Comparison of ENCODE assay signal across 9 cellular contexts in the genomic region with DNA sequence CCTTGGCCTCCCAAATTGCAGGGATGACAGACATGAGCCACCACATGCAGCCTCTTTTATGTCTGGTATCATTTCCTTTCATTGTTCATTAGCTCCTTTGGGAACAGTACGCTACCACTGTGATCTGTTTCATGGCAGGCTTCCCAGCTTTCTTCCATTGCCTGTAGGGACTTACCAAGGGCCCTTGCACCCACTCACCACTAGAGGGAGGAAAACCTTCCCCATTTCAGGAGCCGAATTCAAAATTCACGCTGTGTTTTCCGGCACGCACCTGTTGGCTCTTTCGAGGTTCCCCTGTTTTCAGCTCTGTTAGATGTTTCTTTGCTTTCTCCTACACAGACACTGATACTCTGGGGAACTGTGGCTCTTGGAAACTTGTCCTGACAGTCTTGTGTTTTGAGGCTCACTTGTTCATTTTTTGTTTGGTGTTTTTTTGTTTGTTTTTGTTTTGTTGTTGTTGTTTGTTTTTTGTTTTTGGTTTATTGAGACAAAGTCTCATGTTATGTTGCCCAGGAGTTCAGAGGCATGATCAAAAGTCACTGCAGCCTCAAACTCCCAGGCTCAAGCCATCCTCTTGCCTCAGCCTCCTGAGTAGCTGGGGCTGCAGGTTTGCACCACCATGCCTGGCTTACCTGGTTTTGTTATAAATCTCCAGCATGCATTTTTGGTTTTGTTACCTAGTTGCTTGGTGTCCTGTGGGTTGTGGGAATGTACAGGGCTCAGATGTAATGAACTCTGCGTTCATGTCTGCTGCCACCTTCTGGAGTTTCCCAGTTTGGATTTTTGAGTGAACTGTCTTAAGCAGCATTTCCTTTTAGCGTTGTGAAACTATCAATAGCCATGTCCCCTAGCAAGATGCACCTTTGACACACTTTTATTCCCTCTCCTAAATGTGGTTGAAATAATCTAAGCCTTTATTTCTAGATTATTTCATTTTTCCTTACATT. TPM values are rescaled to one million over a fixed set of nuclear protein-coding genes. Genes with fewer than 3 reads are reported as not detected.
DNase-seq lines count a peak whose midpoint lies in the region; ATAC-seq and TF ChIP-seq lines count a peak whose summit lies in the region.
"Had no signal": no experiment of that assay in that cellular context is flagged by ENCODE, and none has a peak within 500 bp of the region (broad histone marks: within the 10 kb centered on the region; RNA-seq: fewer than 3 reads in every experiment).

No MANE protein-coding gene starts in this region.

- H3K27me3 ChIP-seq in endodermal cell (ENCODE audit: control insufficient read depth, insufficient read depth, low read length, poor library complexity, severe bottlenecking) (peaks cover 5% of the 10 kb centered on the region), mesendoderm (ENCODE audit: insufficient read depth, low read length, poor library complexity) (no peaks in the 10 kb centered on the region), transverse colon (no peaks in the 10 kb centered on the region)

- H4K8ac ChIP-seq in mesendoderm (ENCODE audit: low read depth, low read length) = no peak overlapping the region

- no peak for ATAC-seq in HG03139 (IDR thresholded peaks at IDR 0.05; ENCODE audit: unreplicated experiment)

- H3K4ac ChIP-seq in mesendoderm (ENCODE audit: low read depth, low read length) = no peak overlapping the region

- WGBS in endodermal cell (ENCODE audit: insufficient coverage in 1 of 2, insufficient read length in 1 of 2), 2 experiments = 28 to 46% methylated on average over 8 of the region's 8 CpGs
- WGBS in mesendoderm (ENCODE audit: extremely low coverage, insufficient coverage, low lambda C conversion rate) = no CpG with 5 or more reads among the region's 8 CpGs
- 0 to 3% methylated on average over 7 to 8 of the region's 8 CpGs for WGBS in transverse colon (ENCODE audit: low coverage in 1 of 2), 2 donors

- H3K79me1 ChIP-seq in mesendoderm (ENCODE audit: low read length) = no peaks in the 10 kb centered on the region

- no peak overlapping the region for H3K4me2 ChIP-seq in mesendoderm (ENCODE audit: low read length)

- H3K36me3 Mint-ChIP-seq in endodermal cell (ENCODE audit: low read depth) = no peaks in the 10 kb centered on the region

- H3K4me1 Mint-ChIP-seq in endodermal cell = peaks cover 10% of the 10 kb centered on the region

- H3K27ac ChIP-seq in endodermal cell (ENCODE audit: low read depth, low read length) = no peak overlapping the region
- H3K27ac ChIP-seq in mesendoderm (ENCODE audit: low read depth, low read length) = no peak overlapping the region
- H3K27ac ChIP-seq in transverse colon = no peak overlapping the region

- no peak overlapping the region for H3K27ac Mint-ChIP-seq in endodermal cell
- H3K27ac Mint-ChIP-seq: dendritic cell treated with granulocyte-macrophage colony-stimulating factor and Interleukin-4, amounts not matched to agents 40 ng/mL and 50 ng/mL, for 4 days had no signal

- DNase-seq in activated T-cell treated with anti-CD3 and anti-CD28 coated beads, Interleukin-2, amount 50 U/mL, for 48 hours = peak; percentile 29 to 42
- DNase-seq in activated T-cell treated with anti-CD3 and anti-CD28 coated beads, Interleukin-2, amount 50 U/mL, for 1 hour = no peak
- DNase-seq in NCI-H1092 treated with DMSO at 0.1 percent for 48 hours (lab: John Stamatoyannopoulos, UW) (peak; percentile 87), SKM-1 treated with dmso at 0.1 percent for 144 hours (lab: John Stamatoyannopoulos, UW; ENCODE audit: unreplicated experiment) (peak; percentile 44), endodermal cell (peak; percentile 84), mesendoderm (peak; percentile 69), transverse colon (peak; percentile 58)

- H3K4me3 Mint-ChIP-seq in endodermal cell = no peak overlapping the region
- H3K4me3 Mint-ChIP-seq: dendritic cell treated with granulocyte-macrophage colony-stimulating factor and Interleukin-4, amounts not matched to agents 40 ng/mL and 50 ng/mL, for 4 days had no signal

- H2BK120ac ChIP-seq in mesendoderm (ENCODE audit: low read depth, low read length) = no peak overlapping the region

- H3K36me3 ChIP-seq in endodermal cell (ENCODE audit: control insufficient read depth, insufficient read depth, low read length) = no peaks in the 10 kb centered on the region
- H3K36me3 ChIP-seq in mesendoderm (ENCODE audit: control insufficient read depth, insufficient read depth, low read length) = no peaks in the 10 kb centered on the region
- H3K36me3 ChIP-seq in transverse colon = no peaks in the 10 kb centered on the region

- no peaks in the 10 kb centered on the region for H3K9me3 Mint-ChIP-seq in endodermal cell
- H3K9me3 Mint-ChIP-seq: dendritic cell treated with granulocyte-macrophage colony-stimulating factor and Interleukin-4, amounts not matched to agents 40 ng/mL and 50 ng/mL, for 4 days had no signal

- H2AK5ac ChIP-seq in mesendoderm (ENCODE audit: low read length) = no peak overlapping the region

- in situ Hi-C loops in transverse colon (cut with MboI; ENCODE audit: low pct_ligation_motif_present in 1 of 4, low pct_unique_long_range_greater_than_20kb in 1 of 4, low sequenced_read_pairs in 3 of 4) = no loop called here

- no peak overlapping the region for H3K23ac ChIP-seq in mesendoderm (ENCODE audit: low read length)

- H3K9me3 ChIP-seq in endodermal cell (ENCODE audit: control insufficient read depth, low read length) (no peaks in the 10 kb centered on the region), transverse colon (no peaks in the 10 kb centered on the region)

- H3K4me1 ChIP-seq in endodermal cell (ENCODE audit: control insufficient read depth, insufficient read depth, low read length) (no peaks in the 10 kb centered on the region), mesendoderm (ENCODE audit: control insufficient read depth, low read depth, low read length) (no peaks in the 10 kb centered on the region), transverse colon (peaks cover 0 to 7% (median 0%) of the 10 kb centered on the region in 4 donors)

- no peak overlapping the region for H2BK5ac ChIP-seq in mesendoderm (ENCODE audit: low read length)

- peaks cover 23% of the 10 kb centered on the region for H3K27me3 Mint-ChIP-seq in endodermal cell (ENCODE audit: insufficient read depth)

- TF ChIP-seq CTCF in endodermal cell (conservative IDR thresholded peaks at IDR 0.05) (peak; percentile 91), transverse colon (IDR thresholded peaks at IDR 0.05) (peak; percentile 65 to 89 (median 77))

- no peak overlapping the region for H3K18ac ChIP-seq in mesendoderm (ENCODE audit: low read length)

- H3K9ac ChIP-seq in endodermal cell (ENCODE audit: extremely low read depth, low read length, poor library complexity, severe bottlenecking) (no peak overlapping the region), mesendoderm (ENCODE audit: low read length) (no peak overlapping the region)

- H4K5ac ChIP-seq in mesendoderm (ENCODE audit: low read length) = no peak overlapping the region

- no peaks in the 10 kb centered on the region for H3K79me2 ChIP-seq in mesendoderm (ENCODE audit: control insufficient read depth, insufficient read depth, low read length)

- no peak overlapping the region for H3K4me3 ChIP-seq in endodermal cell (ENCODE audit: low read length)
- no peak overlapping the region for H3K4me3 ChIP-seq in mesendoderm (ENCODE audit: low read length)
- H3K4me3 ChIP-seq in transverse colon = no peak overlapping the region

- H3K56ac ChIP-seq in mesendoderm (ENCODE audit: low read length) = no peak overlapping the region

- no peak for TF ChIP-seq EP300 in transverse colon (IDR thresholded peaks at IDR 0.05; ENCODE audit: low read depth)

- intact Hi-C loops in transverse colon (cut with DNase I; ENCODE audit: low total_unique reads) = no loop called here

- TF ChIP-seq POLR2A in transverse colon (IDR thresholded peaks at IDR 0.05) = no peak

- H2BK15ac ChIP-seq in mesendoderm (replicated peaks; ENCODE audit: low read depth) = no peak overlapping the region

RNA-seq across cellular contexts. Expression of a gene that starts 2.3 kb away (rescaled TPM):
- 1 to 10 TPM; 2.9 to 5.7 TPM for total RNA-seq in endodermal cell
- polyA plus RNA-seq in endodermal cell (2013, experiment 1 of 2) = not detected
- not detected for polyA plus RNA-seq in endodermal cell (2013, experiment 2 of 2)
- not detected for polyA plus RNA-seq in mesendoderm (2013, experiment 1 of 2)
- not detected for polyA plus RNA-seq in mesendoderm (2013, experiment 2 of 2)
- not detected for total RNA-seq in transverse colon

RNA-seq across cellular contexts. Expression of a gene that starts 15.0 kb away (rescaled TPM):
- under 1 TPM in 1 of 2 donors, not detected in 1; 0.29 TPM for total RNA-seq in endodermal cell
- polyA plus RNA-seq in endodermal cell (2013, experiment 1 of 2) = not detected
- polyA plus RNA-seq in endodermal cell (2013, experiment 2 of 2) = not detected
- 0.03 TPM for polyA plus RNA-seq in mesendoderm (2013, experiment 1 of 2)
- not detected for polyA plus RNA-seq in mesendoderm (2013, experiment 2 of 2)
- total RNA-seq in transverse colon = 1 to 10 TPM in 1 of 4 donors, not detected in 3; 1.8 TPM

RNA-seq across cellular contexts. Expression of a gene that starts 32.1 kb away (rescaled TPM):
- total RNA-seq in endodermal cell (under 1 TPM in 1 of 2 donors, not detected in 1; 0.31 TPM), transverse colon (under 1 TPM in 2 of 4 donors, not detected in 2; 0.41 to 0.79 TPM)
- polyA plus RNA-seq in endodermal cell (2013, experiment 1 of 2) = 0.28 TPM
- not detected for polyA plus RNA-seq in endodermal cell (2013, experiment 2 of 2)
- polyA plus RNA-seq in mesendoderm (2013, experiment 1 of 2) = not detected
- polyA plus RNA-seq in mesendoderm (2013, experiment 2 of 2) = 0.03 TPM

RNA-seq across cellular contexts. Expression of a gene that starts 42.5 kb away (rescaled TPM):
- total RNA-seq in endodermal cell = not detected
- polyA plus RNA-seq in endodermal cell (2013, experiment 1 of 2) = not detected
- not detected for polyA plus RNA-seq in endodermal cell (2013, experiment 2 of 2)
- not detected for polyA plus RNA-seq in mesendoderm (2013, experiment 1 of 2)
- polyA plus RNA-seq in mesendoderm (2013, experiment 2 of 2) = not detected
- total RNA-seq in transverse colon = 1 to 10 TPM in 1 of 4 donors, under 1 TPM in 2, not detected in 1; 0.41 to 3.2 (median 0.48) TPM

RNA-seq across cellular contexts. Expression of a gene that starts 53.3 kb away (rescaled TPM):
- total RNA-seq in endodermal cell (not detected), transverse colon (1 to 10 TPM in 2 of 4 donors, under 1 TPM in 1, not detected in 1; 0.41 to 4.5 (median 1.3) TPM)
- not detected for polyA plus RNA-seq in endodermal cell (2013, experiment 1 of 2)
- polyA plus RNA-seq in endodermal cell (2013, experiment 2 of 2) = not detected
- not detected for polyA plus RNA-seq in mesendoderm (2013, experiment 1 of 2)
- polyA plus RNA-seq in mesendoderm (2013, experiment 2 of 2) = not detected
